In genomic region chr19:50720181-50720920, GRCh38 we compare ENCODE assay signal across 2 cellular contexts.
TF ChIP-seq lines count a peak whose summit lies in the region.

No MANE protein-coding gene starts in this region.

TF ChIP-seq in IMR-90, 13 proteins besides CTCF, POLR2A, EP300 and RAD21:
- TF ChIP-seq BHLHE40 (IDR thresholded peaks at IDR 0.05; ENCODE audit: low read depth, low read length), result no peak

TF ChIP-seq in neural cell, 6 proteins besides CTCF, POLR2A, EP300 and RAD21:
- TF ChIP-seq TAF1 (IDR thresholded peaks at IDR 0.05; ENCODE audit: low read depth), result no peak
- no peak for TF ChIP-seq SMC3 (conservative IDR thresholded peaks at IDR 0.05; ENCODE audit: poor library complexity)
TF ChIP-seq in neural cell: peak in this region for 0.
